8 cellular contexts compared by ENCODE assay signal in genomic region chrX:120250522-120251271, GRCh38. TPM values are rescaled to one million over a fixed set of nuclear protein-coding genes. Genes with fewer than 3 reads are reported as not detected.
DNase-seq lines count a peak whose midpoint lies in the region; ATAC-seq and TF ChIP-seq lines count a peak whose summit lies in the region.

ZBTB33 (plus strand) TSS chrX:120250812; CDS start chrX:120253416, 2,604 bp downstream.

- H3K4me1 ChIP-seq in left lung = peaks cover 0 to under 1% of the 10 kb centered on the region in 2 donors

- no peaks in the 10 kb centered on the region for H3K9me3 Mint-ChIP-seq in dendritic cell treated with granulocyte-macrophage colony-stimulating factor and Interleukin-4, amounts not matched to agents 40 ng/mL and 50 ng/mL, for 4 days

- H3K36me3 Mint-ChIP-seq in dendritic cell treated with granulocyte-macrophage colony-stimulating factor and Interleukin-4, amounts not matched to agents 40 ng/mL and 50 ng/mL, for 4 days (ENCODE audit: low read depth) = peaks cover 35% of the 10 kb centered on the region

- no peaks in the 10 kb centered on the region for H3K9me3 ChIP-seq in left lung

- ATAC-seq in GM19372 (IDR thresholded peaks at IDR 0.05; ENCODE audit: low read depth, unreplicated experiment) (peak; percentile 94), HG03558 (IDR thresholded peaks at IDR 0.05; ENCODE audit: extremely low read depth, unreplicated experiment) (peak; percentile 93), left lung (peak; percentile 99)

- intact Hi-C loops in dendritic cell treated with granulocyte-macrophage colony-stimulating factor and Interleukin-4, amounts not matched to agents 40 ng/mL and 50 ng/mL, for 4 days (cut with micrococcal nuclease) = loop anchor here (2.0 to 10.0 kb wide), 3 partner anchors 52 to 218 kb away; partner anchors contain the start of gene LAMP2
- intact Hi-C loops in left lung (cut with DNase I) = no loop called here

- peak within 1 kb of the TSS; percentile 32 to 63 for H3K4me3 ChIP-seq in left lung

- no peaks in the 10 kb centered on the region for H3K27me3 Mint-ChIP-seq in dendritic cell treated with granulocyte-macrophage colony-stimulating factor and Interleukin-4, amounts not matched to agents 40 ng/mL and 50 ng/mL, for 4 days

- TF ChIP-seq CTCF in left lung (IDR thresholded peaks at IDR 0.05) = peak; percentile 42 to 69

- no peaks in the 10 kb centered on the region for H3K27me3 ChIP-seq in left lung

- peaks cover 12% of the 10 kb centered on the region for H3K4me1 Mint-ChIP-seq in dendritic cell treated with granulocyte-macrophage colony-stimulating factor and Interleukin-4, amounts not matched to agents 40 ng/mL and 50 ng/mL, for 4 days (ENCODE audit: low read depth)

- peak; percentile 91 for DNase-seq in CD1c-positive myeloid dendritic cell (ENCODE audit: extremely low spot score)
- DNase-seq in NCI-H748 (lab: John Stamatoyannopoulos, UW; ENCODE audit: unreplicated experiment) = peak; percentile 98
- peak; percentile 50 to 77 for DNase-seq in activated CD4-positive, alpha-beta T cell treated with anti-CD3 and anti-CD28 coated beads, Interleukin-2, amount 50 U/mL, for 24 hours (ENCODE audit: low read depth in 1 of 2, low spot score in 1 of 2)
- peak; percentile 91 to 96 for DNase-seq in left lung
- DNase-seq in stimulated activated CD4-positive, alpha-beta T cell treated with anti-CD3 and anti-CD28 coated beads, Interleukin-2, amount 100 ng/mL, for 48 hours = peak; percentile 71 to 72

- peak within 1 kb of the TSS; percentile 99 for H3K4me3 Mint-ChIP-seq in dendritic cell treated with granulocyte-macrophage colony-stimulating factor and Interleukin-4, amounts not matched to agents 40 ng/mL and 50 ng/mL, for 4 days

- peaks cover 0 to 14% of the 10 kb centered on the region in 2 donors for H3K36me3 ChIP-seq in left lung

- peak within 1 kb of the TSS; percentile 99 for H3K27ac Mint-ChIP-seq in dendritic cell treated with granulocyte-macrophage colony-stimulating factor and Interleukin-4, amounts not matched to agents 40 ng/mL and 50 ng/mL, for 4 days

- peak within 1 kb of the TSS; percentile 84 to 94 for H3K27ac ChIP-seq in left lung

RNA-seq across cellular contexts. Expression of gene ZBTB33, which starts in this region (rescaled TPM):
- total RNA-seq in left lung = 10 to 100 TPM; 15.2 to 15.8 TPM

Comparison
In these comparisons a context has a peak if more than half of its experiments do, and no peak if none do; other contexts are left out.
1. Peak in every context shown above with its lines: DNase-seq, ATAC-seq, H3K4me3 ChIP-seq and H3K27ac ChIP-seq.